8 cellular contexts compared by ENCODE assay signal in the genomic region with DNA sequence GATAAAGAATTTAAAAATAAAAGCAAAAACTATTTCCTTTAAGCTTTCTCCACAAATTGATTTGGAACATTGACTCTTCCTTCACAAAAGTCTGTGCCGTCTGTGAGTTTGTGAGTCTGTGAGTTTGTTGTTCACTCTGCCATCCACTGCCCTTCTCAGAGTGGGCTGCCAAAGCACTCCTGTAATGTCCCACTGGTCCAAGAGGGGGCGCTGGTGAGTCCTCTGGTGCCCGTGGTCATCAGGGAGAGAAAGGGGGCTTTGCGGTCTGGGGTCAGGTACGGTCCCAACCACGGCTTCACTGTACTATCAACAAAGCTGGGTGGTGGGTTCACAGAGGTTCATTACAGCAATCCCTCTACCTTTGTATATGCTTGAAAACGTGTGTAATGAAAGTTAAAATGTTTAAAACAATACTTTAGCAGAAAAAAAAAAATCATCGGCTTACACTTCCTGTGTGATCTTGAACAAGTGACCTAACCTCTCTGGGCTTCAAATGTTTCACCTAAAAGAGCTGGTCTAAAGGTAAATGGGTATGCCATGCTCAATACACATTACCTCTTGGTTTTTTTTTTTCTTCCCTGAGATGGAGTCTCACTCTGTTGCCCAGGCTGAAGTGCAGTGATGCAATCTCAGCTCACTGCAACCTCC. TPM values are rescaled to one million over a fixed set of nuclear protein-coding genes. Genes with fewer than 3 reads are reported as not detected.
DNase-seq lines count a peak whose midpoint lies in the region; ATAC-seq and TF ChIP-seq lines count a peak whose summit lies in the region.

No MANE protein-coding gene starts in this region.

- TF ChIP-seq POLR2A in upper lobe of left lung (IDR thresholded peaks at IDR 0.05) = no peak

- TF ChIP-seq EP300 in upper lobe of left lung (IDR thresholded peaks at IDR 0.05) = no peak

- H3K4me3 ChIP-seq in liver (ENCODE audit: low read depth in 1 of 3, low read length in 3 of 3) (no peak overlapping the region), upper lobe of left lung (no peak overlapping the region)

- H3K9ac ChIP-seq in liver (ENCODE audit: low read depth in 1 of 2, low read length in 2 of 2) = no peak overlapping the region

- peaks cover 0 to 5% (median 0%) of the 10 kb centered on the region in 4 donors for H3K27me3 ChIP-seq in liver (ENCODE audit: control insufficient read depth in 4 of 4, insufficient read depth in 4 of 4, low read length in 3 of 4)
- H3K27me3 ChIP-seq in upper lobe of left lung = peaks cover 0 to 4% (median 2%) of the 10 kb centered on the region in 4 donors

- no peak overlapping the region for H3K27ac ChIP-seq in liver (ENCODE audit: low read depth in 1 of 2, low read length in 2 of 2)
- no peak overlapping the region for H3K27ac ChIP-seq in upper lobe of left lung

- DNase-seq in EL = peak; percentile 36
- DNase-seq in NCI-H69 (lab: John Stamatoyannopoulos, UW) = peak; percentile 6
- peak; percentile 17 for DNase-seq in activated naive CD8-positive, alpha-beta T cell treated with anti-CD3 and anti-CD28 coated beads, Interleukin-2, amount 50 U/mL, for 16 hours (ENCODE audit: low read depth, low spot score)
- DNase-seq in upper lobe of left lung = no peak

- WGBS in liver = 60% methylated on average over 8 of the region's 8 CpGs
- WGBS in upper lobe of left lung, 2 donors = 63% methylated on average over 8 of the region's 8 CpGs

- H3K4me1 ChIP-seq in liver (ENCODE audit: control insufficient read depth in 4 of 4, insufficient read depth in 4 of 4, low read length in 3 of 4) = peaks cover 2 to 8% (median 5%) of the 10 kb centered on the region in 4 donors
- peaks cover 4 to 12% (median 5%) of the 10 kb centered on the region in 4 donors for H3K4me1 ChIP-seq in upper lobe of left lung

- TF ChIP-seq RAD21 in liver (IDR thresholded peaks at IDR 0.05) = no peak

- H3K36me3 ChIP-seq in liver (ENCODE audit: control insufficient read depth in 4 of 4, insufficient read depth in 3 of 4, low read depth in 1 of 4, low read length in 3 of 4) (peaks cover 0 to 1% (median 0%) of the 10 kb centered on the region in 4 donors), upper lobe of left lung (peaks cover 0 to 27% (median 4%) of the 10 kb centered on the region in 4 donors)

- H3K9me3 ChIP-seq in liver (ENCODE audit: control insufficient read depth in 4 of 4, low read length in 3 of 4) (no peaks in the 10 kb centered on the region), upper lobe of left lung (no peaks in the 10 kb centered on the region)

- peak; percentile 38 for TF ChIP-seq CTCF in liver (IDR thresholded peaks at IDR 0.05; ENCODE audit: low read depth, low read length, missing input control)
- TF ChIP-seq CTCF in upper lobe of left lung (IDR thresholded peaks at IDR 0.05) = peak in 5 of 6 experiments; percentile 31 to 62 (median 37)

- no peak for ATAC-seq in upper lobe of left lung (ENCODE audit: low FRiP score in 2 of 2)
- ATAC-seq in HG03354 (IDR thresholded peaks at IDR 0.05; ENCODE audit: poor library complexity, severe bottlenecking, unreplicated experiment) = no peak
- no peak for ATAC-seq in GM18873 (IDR thresholded peaks at IDR 0.05; ENCODE audit: low FRiP score, unreplicated experiment)
- ATAC-seq in HG03108 (IDR thresholded peaks at IDR 0.05; ENCODE audit: unreplicated experiment) = no peak

TF ChIP-seq in liver, 16 proteins besides CTCF, POLR2A, EP300 and RAD21:
- TF ChIP-seq HNF4G (IDR thresholded peaks at IDR 0.05) (no peak), FOXA1 (IDR thresholded peaks at IDR 0.05) (no peak), RXRA (IDR thresholded peaks at IDR 0.05) (no peak), NR2F2 (IDR thresholded peaks at IDR 0.05) (no peak)
- TF ChIP-seq, protein P1, sequence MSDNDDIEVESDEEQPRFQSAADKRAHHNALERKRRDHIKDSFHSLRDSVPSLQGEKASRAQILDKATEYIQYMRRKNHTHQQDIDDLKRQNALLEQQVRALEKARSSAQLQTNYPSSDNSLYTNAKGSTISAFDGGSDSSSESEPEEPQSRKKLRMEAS (IDR thresholded peaks at IDR 0.05) = no peak
TF ChIP-seq in liver: peak in this region for 0.

RNA-seq across cellular contexts. Expression of a gene that starts 5.6 kb away (rescaled TPM):
- not detected for total RNA-seq in liver
- not detected for polyA plus RNA-seq in liver
- not detected for total RNA-seq in upper lobe of left lung

Comparison
In these comparisons a context has a peak if more than half of its experiments do, and no peak if none do; other contexts are left out.
1. DNase-seq: peak in EL (single experiment), NCI-H69 (single experiment) and activated naive CD8-positive, alpha-beta T cell treated with anti-CD3 and anti-CD28 coated beads, Interleukin-2, amount 50 U/mL, for 16 hours (single experiment); none in upper lobe of left lung (0 of 2).